ENCODE assay signal across 18 cellular contexts in genomic region chr12:3250034-3250433, GRCh38.
A peak's percentile ranks its signal among the peaks of the same experiment; 100 is the strongest.
DNase-seq lines count a peak whose midpoint lies in the region; ATAC-seq and TF ChIP-seq lines count a peak whose summit lies in the region.
"Had no signal": no experiment of that assay in that cellular context is flagged by ENCODE, and none has a peak within 500 bp of the region (broad histone marks: within the 10 kb centered on the region; RNA-seq: fewer than 3 reads in every experiment).

No MANE protein-coding gene starts in this region.

- peak overlapping the region; percentile 11 for H3K27ac Mint-ChIP-seq in memory B cell
- no peak overlapping the region for H3K27ac Mint-ChIP-seq in HFFc6

- H3K4me1 ChIP-seq in cardiac muscle cell (ENCODE audit: low read depth) (peaks cover 65% of the 10 kb centered on the region), aorta (ENCODE audit: control insufficient read depth in 1 of 2, insufficient read depth in 2 of 2, low read length in 2 of 2) (peaks cover 0 to 12% of the 10 kb centered on the region in 2 donors)
- H3K4me1 ChIP-seq: A549 had no signal

- ATAC-seq in Right ventricle myocardium inferior = peak; percentile 67
- no peak for ATAC-seq in memory B cell (ENCODE audit: low read depth)
- no peak for ATAC-seq in aorta (ENCODE audit: low FRiP score)
- ATAC-seq in HG02642 (IDR thresholded peaks at IDR 0.05; ENCODE audit: poor library complexity, unreplicated experiment) = no peak
- ATAC-seq: A549, Panc1 had no signal

- intact Hi-C loops in Right ventricle myocardium inferior (cut with DNase I) (loop anchor here (1.0 to 5.0 kb wide), 2 partner anchors 48 to 204 kb away; no protein-coding TSS in a partner anchor), cardiac septum (cut with DNase I) (no loop called here), aorta (cut with DNase I) (loop anchor here in 1 of 2 donors (5.0 kb wide), 1 partner anchor 48 kb away; no protein-coding TSS in a partner anchor)

- H3K9me3 ChIP-seq in cardiac muscle cell (ENCODE audit: low read depth) (no peaks in the 10 kb centered on the region), aorta (ENCODE audit: control insufficient read depth, low read length) (no peaks in the 10 kb centered on the region)
- H3K9me3 ChIP-seq: A549 had no signal

- H3K4me1 Mint-ChIP-seq in memory B cell (peaks cover 14% of the 10 kb centered on the region), HFFc6 (ENCODE audit: low read depth) (peaks cover 8% of the 10 kb centered on the region)

- H3K27me3 ChIP-seq in cardiac muscle cell = no peaks in the 10 kb centered on the region
- H3K27me3 ChIP-seq in aorta (ENCODE audit: control insufficient read depth in 1 of 2, insufficient read depth in 2 of 2, low read length in 1 of 2) = no peaks in the 10 kb centered on the region

- H3K36me3 ChIP-seq in cardiac muscle cell = no peaks in the 10 kb centered on the region
- no peaks in the 10 kb centered on the region for H3K36me3 ChIP-seq in aorta (ENCODE audit: control insufficient read depth in 1 of 2, insufficient read depth in 2 of 2, low read length in 1 of 2)

- peaks cover 9% of the 10 kb centered on the region for H3K27me3 Mint-ChIP-seq in memory B cell
- H3K27me3 Mint-ChIP-seq in HFFc6 (ENCODE audit: insufficient read depth) = peaks cover 3% of the 10 kb centered on the region; the same call in 1 of the 2 replicates

- H3K9me3 Mint-ChIP-seq in memory B cell (no peaks in the 10 kb centered on the region), HFFc6 (no peaks in the 10 kb centered on the region)

- H3K27ac ChIP-seq in cardiac muscle cell = peak overlapping the region; percentile 55
- H3K27ac ChIP-seq in aorta (ENCODE audit: low read depth in 1 of 2, low read length in 2 of 2) = peak overlapping the region; percentile 7 to 64
- H3K27ac ChIP-seq: A549 had no signal

- WGBS in aorta, 2 donors = 38 to 39% methylated on average over 6 of the region's 6 CpGs

- DNase-seq in Right ventricle myocardium inferior (ENCODE audit: missing footprints) = peak; percentile 35
- DNase-seq in cardiac septum (ENCODE audit: low spot score) = no peak
- DNase-seq in cardiac muscle cell (ENCODE audit: low read depth in 1 of 2, low spot score in 1 of 2) = no peak
- no peak for DNase-seq in memory B cell (ENCODE audit: low spot score in 2 of 2)
- DNase-seq in aorta = no peak
- DNase-seq in HFFc6 = no peak
- DNase-seq in cerebellum (ENCODE audit: low spot score) = no peak
- DNase-seq: COR-L47, GF-D8, NCI-H1092, NCI-H146, NCI-H2081 treated with DMSO at 0.1 percent for 48 hours, NCI-H2227 treated with DMSO at 0.1 percent for 48 hours, NCI-H524, SHP77 had no signal

- H3K36me3 Mint-ChIP-seq in memory B cell (no peaks in the 10 kb centered on the region), HFFc6 (ENCODE audit: low read depth) (peaks cover 7% of the 10 kb centered on the region; the same call in 1 of the 2 replicates)

- no peak overlapping the region for H3K4me3 Mint-ChIP-seq in memory B cell
- no peak overlapping the region for H3K4me3 Mint-ChIP-seq in HFFc6

- no peak overlapping the region for H3K4me3 ChIP-seq in cardiac muscle cell
- no peak overlapping the region for H3K4me3 ChIP-seq in aorta (ENCODE audit: low read length in 2 of 2)
- H3K4me3 ChIP-seq: A549 had no signal

- no peak for TF ChIP-seq CTCF in cardiac muscle cell (IDR thresholded peaks at IDR 0.05; ENCODE audit: low read depth, low read length)
- TF ChIP-seq CTCF in HFFc6 (IDR thresholded peaks at IDR 0.05) = no peak
